ENCODE assay signal across 1 cellular context in genomic region chr10:4883079-4883739, GRCh38.
TF ChIP-seq lines count a peak whose summit lies in the region.

No MANE protein-coding gene starts in this region.

TF ChIP-seq in GM23338, 12 proteins besides CTCF, POLR2A, EP300 and RAD21:
- no peak for TF ChIP-seq ZNF114 (CRISPR knock-in tag; IDR thresholded peaks at IDR 0.05)
- TF ChIP-seq STAT1 (IDR thresholded peaks at IDR 0.05; ENCODE audit: unreplicated experiment) = no peak
